3 cellular contexts compared by ENCODE assay signal in the genomic region with DNA sequence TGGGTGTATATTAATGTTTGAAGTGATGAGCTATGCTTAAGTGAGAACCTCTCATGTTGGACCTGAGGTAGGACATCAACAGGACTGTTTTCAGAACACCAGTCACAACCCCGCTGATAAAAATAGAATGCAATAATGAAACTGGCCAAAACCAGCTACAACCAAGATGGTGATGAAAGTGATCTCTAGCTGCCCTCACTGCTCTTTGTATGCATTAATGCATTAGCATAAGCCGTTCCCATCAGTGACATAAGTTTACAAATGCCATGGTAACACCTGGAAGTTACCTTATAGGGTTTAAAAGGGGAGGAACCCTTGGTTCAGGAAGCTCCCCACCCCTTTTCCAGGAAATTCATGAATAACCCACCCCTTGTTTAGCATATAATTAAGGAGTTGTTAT.
"Had no signal": no experiment of that assay in that cellular context is flagged by ENCODE, and none has a peak within 500 bp of the region (broad histone marks: within the 10 kb centered on the region; RNA-seq: fewer than 3 reads in every experiment).

No MANE protein-coding gene starts in this region.

- H3K4me3 ChIP-seq: GM12878 had no signal

- DNase-seq: GDM1, GF-D8 had no signal

- ATAC-seq: GM12878 had no signal
